Comparison of ENCODE assay signal across 10 cellular contexts in genomic region chr11:7511405-7511804, GRCh38. TPM values are rescaled to one million over a fixed set of nuclear protein-coding genes. Genes with fewer than 3 reads are reported as not detected.
DNase-seq lines count a peak whose midpoint lies in the region; ATAC-seq and TF ChIP-seq lines count a peak whose summit lies in the region.
"Had no signal": no experiment of that assay in that cellular context is flagged by ENCODE, and none has a peak within 500 bp of the region (broad histone marks: within the 10 kb centered on the region; RNA-seq: fewer than 3 reads in every experiment).

No MANE protein-coding gene starts in this region.

- WGBS in right lobe of liver (ENCODE audit: insufficient coverage, low coverage, low lambda C conversion rate, missing lambda C conversion rate): 8% methylated on average over 5 of the region's 5 CpGs
- 1% methylated on average over 5 of the region's 5 CpGs for WGBS in suprapubic skin

- H3K27ac ChIP-seq in right lobe of liver: peak overlapping the region in 2 of 3 donors; percentile 80 to 86
- peak overlapping the region; percentile 85 for H3K27ac ChIP-seq in suprapubic skin

- no peak for TF ChIP-seq EP300 in suprapubic skin (IDR thresholded peaks at IDR 0.05)

- ATAC-seq in right lobe of liver (peak; percentile 4 to 41 (median 24)), HG03280 (IDR thresholded peaks at IDR 0.05; ENCODE audit: unreplicated experiment) (no peak)
- ATAC-seq: PC-3 had no signal

- TF ChIP-seq CTCF in right lobe of liver (IDR thresholded peaks at IDR 0.05): no peak
- no peak for TF ChIP-seq CTCF in suprapubic skin (IDR thresholded peaks at IDR 0.05)

- H3K36me3 ChIP-seq in right lobe of liver: no peaks in the 10 kb centered on the region
- H3K36me3 ChIP-seq in suprapubic skin: no peaks in the 10 kb centered on the region

- H3K27me3 ChIP-seq in right lobe of liver (no peaks in the 10 kb centered on the region), suprapubic skin (no peaks in the 10 kb centered on the region)

- intact Hi-C loops in right lobe of liver (cut with DNase I): loop anchor here in 1 of 2 donors (10.0 kb wide), 1 partner anchor 53 kb away; no protein-coding TSS in a partner anchor

- H3K4me3 ChIP-seq in right lobe of liver: no peak overlapping the region
- H3K4me3 ChIP-seq in suprapubic skin: no peak overlapping the region

- TF ChIP-seq POLR2A in right lobe of liver (IDR thresholded peaks at IDR 0.05) (no peak), suprapubic skin (IDR thresholded peaks at IDR 0.05) (no peak)

- DNase-seq in NAMALWA (ENCODE audit: low spot score) (peak; percentile 54), anterior cingulate cortex (lab: John Stamatoyannopoulos, UW) (peak in 54 of 58 donors; percentile 8 to 87 (median 60)), right lobe of liver (peak; percentile 50 to 83 (median 81)), suprapubic skin (ENCODE audit: low spot score in 2 of 2) (peak in 1 of 2 donors; percentile 81), D341Med (ENCODE audit: low spot score) (no peak), NCI-H526 treated with DMSO at 0.1 percent for 48 hours (lab: John Stamatoyannopoulos, UW) (no peak)
- DNase-seq: PC-3, retina had no signal

- H3K9me3 ChIP-seq in right lobe of liver: no peaks in the 10 kb centered on the region
- no peaks in the 10 kb centered on the region for H3K9me3 ChIP-seq in suprapubic skin

- peaks cover 0 to 40% (median 18%) of the 10 kb centered on the region in 4 donors for H3K4me1 ChIP-seq in right lobe of liver
- H3K4me1 ChIP-seq in suprapubic skin: peaks cover 43% of the 10 kb centered on the region

RNA-seq across cellular contexts. Expression of gene PPFIBP2, which starts 2.4 kb away (rescaled TPM):
- total RNA-seq in right lobe of liver (10 to 100 TPM; 25.5 to 69.3 (median 46.6) TPM), suprapubic skin (100 to 1,000 TPM in 1 of 4 donors, 10 to 100 TPM in 3; 68.2 to 139 (median 76.2) TPM)

RNA-seq across cellular contexts. Expression of gene OLFML1, which starts 26.1 kb away (rescaled TPM):
- total RNA-seq in right lobe of liver (1 to 10 TPM; 2.2 to 5.5 (median 3.0) TPM), suprapubic skin (1 to 10 TPM; 1.2 to 5.3 (median 2.2) TPM)
- total RNA-seq: epithelial cell of proximal tubule, PC-3 had no signal

Comparison
In these comparisons a context has a peak if more than half of its experiments do, and no peak if none do; other contexts are left out.
1. DNase-seq: peak in NAMALWA (single experiment), anterior cingulate cortex (54 of 58) and right lobe of liver (3 of 3); none in D341Med (single experiment) and NCI-H526 treated with DMSO at 0.1 percent for 48 hours (single experiment).